ENCODE assay signal across 29 cellular contexts in the genomic region with DNA sequence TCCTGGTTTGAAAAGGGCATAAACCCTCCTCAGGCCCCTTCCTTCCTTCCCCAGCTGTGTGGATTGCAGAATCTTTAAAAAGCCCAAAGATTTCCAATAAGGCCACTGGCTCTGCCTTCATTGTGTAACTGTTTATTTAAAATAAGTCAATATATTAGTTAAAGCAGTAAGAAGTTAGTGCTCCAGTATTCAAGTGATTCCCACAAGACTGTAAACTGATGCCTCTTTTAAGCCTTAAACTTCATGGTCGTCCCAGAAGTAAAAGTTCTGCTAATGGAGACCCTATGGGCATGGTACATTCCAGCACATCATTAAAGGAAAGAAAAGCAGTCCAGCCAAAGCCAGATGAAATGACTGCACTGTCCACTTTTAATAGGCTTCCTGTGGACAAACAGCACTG.
DNase-seq lines count a peak whose midpoint lies in the region; ATAC-seq and TF ChIP-seq lines count a peak whose summit lies in the region.
"Had no signal": no experiment of that assay in that cellular context is flagged by ENCODE, and none has a peak within 500 bp of the region (broad histone marks: within the 10 kb centered on the region; RNA-seq: fewer than 3 reads in every experiment).

No MANE protein-coding gene starts in this region.

- H3K27me3 Mint-ChIP-seq in nephron (ENCODE audit: low read depth): peaks cover 73% of the 10 kb centered on the region
- H3K27me3 Mint-ChIP-seq in activated naive CD8-positive, alpha-beta T cell treated with anti-CD3 and anti-CD28 coated beads, Interleukin-2, amount 50 U/mL, for 24 hours: peaks cover 60% of the 10 kb centered on the region

- peaks cover 37% of the 10 kb centered on the region for H3K4me1 Mint-ChIP-seq in nephron
- H3K4me1 Mint-ChIP-seq in activated naive CD8-positive, alpha-beta T cell treated with anti-CD3 and anti-CD28 coated beads, Interleukin-2, amount 50 U/mL, for 24 hours: peaks cover 18% of the 10 kb centered on the region

- no peaks in the 10 kb centered on the region for H3K9me3 Mint-ChIP-seq in nephron
- H3K9me3 Mint-ChIP-seq in activated naive CD8-positive, alpha-beta T cell treated with anti-CD3 and anti-CD28 coated beads, Interleukin-2, amount 50 U/mL, for 24 hours: no peaks in the 10 kb centered on the region
- H3K9me3 Mint-ChIP-seq: activated CD4-positive, alpha-beta memory T cell treated with anti-CD3 and anti-CD28 coated beads, Interleukin-2, amount 10 ng/mL, durations not matched to agents 7 days and 5 days; H9; T-helper 2 cell treated with Interferon-gamma antibody and Interleukin-4, amounts not matched to agents 5 μg/mL and 100 μg/mL, for 36 hours had no signal

- ATAC-seq in thoracic aorta (ENCODE audit: insufficient number of reproducible peaks, low FRiP score, low read depth): no peak
- no peak for ATAC-seq in activated naive CD8-positive, alpha-beta T cell treated with anti-CD3 and anti-CD28 coated beads, Interleukin-2, amount 50 U/mL, for 24 hours
- ATAC-seq: HepG2; left ventricle myocardium superior; mucosa of descending colon; natural killer cell; stimulated activated naive CD8-positive, alpha-beta T cell treated with anti-CD3 and anti-CD28 coated beads, Interleukin-15, Interleukin-2, amounts not matched to agents 100 U/mL and 50 U/mL, for 24 hours had no signal

- H3K4me1 ChIP-seq in Loucy (ENCODE audit: insufficient read depth, low read length, poor library complexity, severe bottlenecking): peaks cover 19% of the 10 kb centered on the region
- peaks cover 6 to 37% of the 10 kb centered on the region in 2 donors for H3K4me1 ChIP-seq in thoracic aorta (ENCODE audit: control insufficient read depth in 1 of 2, low read depth in 2 of 2)

- H3K36me3 ChIP-seq in Loucy (ENCODE audit: insufficient read depth, low read length): no peaks in the 10 kb centered on the region
- no peaks in the 10 kb centered on the region for H3K36me3 ChIP-seq in thoracic aorta
- H3K36me3 ChIP-seq: BLaER1, Peyer's patch, right atrium auricular region, thyroid gland had no signal

- no peaks in the 10 kb centered on the region for H3K36me3 Mint-ChIP-seq in nephron (ENCODE audit: low read depth)
- no peaks in the 10 kb centered on the region for H3K36me3 Mint-ChIP-seq in activated naive CD8-positive, alpha-beta T cell treated with anti-CD3 and anti-CD28 coated beads, Interleukin-2, amount 50 U/mL, for 24 hours (ENCODE audit: low read depth)
- H3K36me3 Mint-ChIP-seq: natural killer cell had no signal

- no peaks in the 10 kb centered on the region for H3K79me2 ChIP-seq in Loucy (ENCODE audit: insufficient read depth, low read length)

- H2AFZ ChIP-seq in Loucy (ENCODE audit: low read length): peak overlapping the region; percentile 93

- H3K27ac Mint-ChIP-seq in nephron: peak overlapping the region; percentile 63 to 84 (median 79)
- no peak overlapping the region for H3K27ac Mint-ChIP-seq in activated naive CD8-positive, alpha-beta T cell treated with anti-CD3 and anti-CD28 coated beads, Interleukin-2, amount 50 U/mL, for 24 hours
- H3K27ac Mint-ChIP-seq: activated CD4-positive, alpha-beta memory T cell treated with anti-CD3 and anti-CD28 coated beads, Interleukin-2, amount 10 ng/mL, durations not matched to agents 7 days and 5 days; H9; natural killer cell; T-helper 2 cell treated with Interferon-gamma antibody and Interleukin-4, amounts not matched to agents 5 μg/mL and 100 μg/mL, for 36 hours had no signal

- peak overlapping the region; percentile 63 for H3K9ac ChIP-seq in Loucy (ENCODE audit: low read depth, low read length, poor library complexity, severe bottlenecking)
- H3K9ac ChIP-seq: BLaER1 had no signal

- H3K27me3 ChIP-seq in Loucy (ENCODE audit: insufficient read depth, low read length, poor library complexity, severe bottlenecking) (no peaks in the 10 kb centered on the region), thoracic aorta (replicated peaks; ENCODE audit: insufficient read depth) (no peaks in the 10 kb centered on the region)

- no peaks in the 10 kb centered on the region for H3K9me2 ChIP-seq in Loucy (replicated peaks; ENCODE audit: low read depth, low read length)

- no peaks in the 10 kb centered on the region for H3F3A ChIP-seq in Loucy (ENCODE audit: low read depth)

- peak overlapping the region; percentile 74 for H3K4me2 ChIP-seq in Loucy (ENCODE audit: low read depth, low read length, poor library complexity, severe bottlenecking)
- H3K4me2 ChIP-seq: BLaER1, smooth muscle cell had no signal

- H3K4me3 Mint-ChIP-seq in nephron: peak overlapping the region in 2 of 3 experiments; percentile 25 to 78
- no peak overlapping the region for H3K4me3 Mint-ChIP-seq in activated naive CD8-positive, alpha-beta T cell treated with anti-CD3 and anti-CD28 coated beads, Interleukin-2, amount 50 U/mL, for 24 hours
- H3K4me3 Mint-ChIP-seq: activated CD4-positive, alpha-beta memory T cell treated with anti-CD3 and anti-CD28 coated beads, Interleukin-2, amount 10 ng/mL, durations not matched to agents 7 days and 5 days; H9; natural killer cell; T-helper 2 cell treated with Interferon-gamma antibody and Interleukin-4, amounts not matched to agents 5 μg/mL and 100 μg/mL, for 36 hours had no signal

- TF ChIP-seq CTCF in Loucy (conservative IDR thresholded peaks at IDR 0.05; ENCODE audit: low read length) (no peak), nephron (IDR thresholded peaks at IDR 0.05; ENCODE audit: unreplicated experiment in 3 of 3) (no peak), thoracic aorta (IDR thresholded peaks at IDR 0.05) (no peak)

- H3K4me3 ChIP-seq in Loucy (ENCODE audit: low read length, poor library complexity, severe bottlenecking): no peak overlapping the region
- H3K4me3 ChIP-seq in thoracic aorta: no peak overlapping the region
- H3K4me3 ChIP-seq: BLaER1, mucosa of descending colon, Peyer's patch, right atrium auricular region, smooth muscle cell, thyroid gland had no signal

- H3K9me3 ChIP-seq in Loucy (ENCODE audit: insufficient read depth, low read depth, low read length) (no peaks in the 10 kb centered on the region), thoracic aorta (no peaks in the 10 kb centered on the region)
- H3K9me3 ChIP-seq: BLaER1, mucosa of descending colon, Peyer's patch, right atrium auricular region, thyroid gland had no signal

- no peaks in the 10 kb centered on the region for H4K20me1 ChIP-seq in Loucy (ENCODE audit: insufficient read depth, low read length, poor library complexity, severe bottlenecking)

- peak overlapping the region; percentile 75 to 87 for H3K27ac ChIP-seq in thoracic aorta
- H3K27ac ChIP-seq: BLaER1, Peyer's patch, thyroid gland had no signal

- DNase-seq in fibroblast of peridontal ligament (ENCODE audit: extremely low read depth) (peak; percentile 17), thoracic aorta (ENCODE audit: low spot score) (no peak), NCI-H1048 (lab: John Stamatoyannopoulos, UW) (no peak), NCI-H748 (lab: John Stamatoyannopoulos, UW; ENCODE audit: unreplicated experiment) (no peak)
- no peak for DNase-seq in stimulated activated CD4-positive, alpha-beta T cell treated with anti-CD3 and anti-CD28 coated beads, Interleukin-4, amount 100 ng/mL, for 4 hours
- DNase-seq in activated naive CD8-positive, alpha-beta T cell treated with anti-CD3 and anti-CD28 coated beads, Interleukin-2, amount 50 U/mL, for 24 hours: no peak
- DNase-seq: activated CD4-positive, alpha-beta memory T cell treated with anti-CD3 and anti-CD28 coated beads, Interleukin-2, amount 10 ng/mL, durations not matched to agents 7 days and 5 days; activated CD4-positive, alpha-beta T cell treated with anti-CD3 and anti-CD28 coated beads for 1 hour; activated CD8-positive, alpha-beta memory T cell treated with anti-CD3 and anti-CD28 coated beads, Interleukin-2, amount 50 U/mL, for 4 hours; activated naive CD4-positive, alpha-beta T cell; H9; Kasumi-1; left ventricle myocardium superior; mucosa of descending colon; MV-4-11; natural killer cell; NCI-H146; NCI-H226; Peyer's patch; SHP77 treated with DMSO at 0.1 percent for 48 hours; stimulated activated naive CD8-positive, alpha-beta T cell treated with anti-CD3 and anti-CD28 coated beads, Interleukin-15, Interleukin-2, amounts not matched to agents 100 U/mL and 50 U/mL, for 24 hours; thyroid gland had no signal
